Comparison of ENCODE assay signal across 29 cellular contexts in genomic region chr16:30974348-30974747, GRCh38.
"Had no signal": no experiment of that assay in that cellular context is flagged by ENCODE, and none has a peak within 500 bp of the region (broad histone marks: within the 10 kb centered on the region; RNA-seq: fewer than 3 reads in every experiment).

No MANE protein-coding gene starts in this region.

- H3K27me3 ChIP-seq: breast epithelium, ovary, suprapubic skin, tibial artery, upper lobe of right lung had no signal

- H3K4me1 Mint-ChIP-seq: activated CD4-positive, alpha-beta memory T cell treated with anti-CD3 and anti-CD28 coated beads, Interleukin-2, amount 10 ng/mL, durations not matched to agents 7 days and 5 days; activated CD4-positive, alpha-beta T cell treated with anti-CD3 and anti-CD28 coated beads, Interleukin-2, amount 10 ng/mL, durations not matched to agents 7 days and 5 days; activated T-helper 17 cell treated with anti-CD3 and anti-CD28 coated beads, Interleukin-2, amount 50 U/mL, for 72 hours; mesothelial cell of epicardium; WTC11 had no signal

- H3K4me3 ChIP-seq: breast epithelium, ovary, prostate gland, skin epidermis, suprapubic skin, tibial artery, upper lobe of right lung had no signal

- H3K27me3 Mint-ChIP-seq: activated CD4-positive, alpha-beta memory T cell treated with anti-CD3 and anti-CD28 coated beads, Interleukin-2, amount 10 ng/mL, durations not matched to agents 7 days and 5 days; activated CD4-positive, alpha-beta T cell treated with anti-CD3 and anti-CD28 coated beads, Interleukin-2, amount 10 ng/mL, durations not matched to agents 7 days and 5 days; activated T-helper 17 cell treated with anti-CD3 and anti-CD28 coated beads, Interleukin-2, amount 50 U/mL, for 72 hours; naive B cell; T-cell had no signal

- H3K4me1 ChIP-seq: breast epithelium, prostate gland, suprapubic skin, tibial artery, upper lobe of right lung had no signal

- H3K36me3 ChIP-seq: ovary had no signal

- DNase-seq: activated CD4-positive, alpha-beta memory T cell treated with anti-CD3 and anti-CD28 coated beads, Interleukin-2, amount 10 ng/mL, durations not matched to agents 7 days and 5 days; activated CD4-positive, alpha-beta T cell treated with anti-CD3 and anti-CD28 coated beads for 1 hour; activated CD4-positive, alpha-beta T cell treated with anti-CD3 and anti-CD28 coated beads, Interleukin-2, amount 10 ng/mL, durations not matched to agents 7 days and 5 days; activated gamma-delta T cell treated with Interleukin-2 at 50 U/mL for 16 hours; activated naive CD4-positive, alpha-beta T cell treated with anti-CD3 and anti-CD28 coated beads, Interleukin-2, amount 50 U/mL, for 16 hours; activated T-cell treated with anti-CD3 and anti-CD28 coated beads, Interleukin-2, amount 50 U/mL, for 4 hours; central memory CD4-positive, alpha-beta T cell; effector CD8-positive, alpha-beta T cell; head of caudate nucleus; hippocampal formation; left cardiac atrium; left ventricle myocardium superior; naive B cell; ovary; retina; stimulated activated CD4-positive, alpha-beta T cell treated with anti-CD3 and anti-CD28 coated beads, Interleukin-12 subunit alpha, Interleukin-12 subunit beta, amount 100 ng/mL, for 4 hours; stimulated activated CD4-positive, alpha-beta T cell treated with anti-CD3 and anti-CD28 coated beads, Interleukin-4, amount 100 ng/mL, for 1 hour; T-cell; tibial artery; upper lobe of right lung had no signal

- ATAC-seq: activated T-cell treated with anti-CD3 and anti-CD28 coated beads, Interleukin-2, amount 50 U/mL, for 4 hours; activated T-helper 17 cell treated with anti-CD3 and anti-CD28 coated beads, Interleukin-2, amount 50 U/mL, for 72 hours; left cardiac atrium; left ventricle myocardium superior; sciatic nerve; T-cell; upper lobe of right lung; WTC11 had no signal

- H3K27ac ChIP-seq: breast epithelium, ovary, prostate gland, skin epidermis, suprapubic skin, tibial artery, upper lobe of right lung had no signal

- H3K9me3 ChIP-seq: breast epithelium, ovary, prostate gland, suprapubic skin, tibial artery, upper lobe of right lung had no signal

- H3K9me3 Mint-ChIP-seq: activated CD4-positive, alpha-beta memory T cell treated with anti-CD3 and anti-CD28 coated beads, Interleukin-2, amount 10 ng/mL, durations not matched to agents 7 days and 5 days; activated CD4-positive, alpha-beta T cell treated with anti-CD3 and anti-CD28 coated beads, Interleukin-2, amount 10 ng/mL, durations not matched to agents 7 days and 5 days; activated T-cell treated with anti-CD3 and anti-CD28 coated beads, Interleukin-2, amount 50 U/mL, for 4 hours; activated T-helper 17 cell treated with anti-CD3 and anti-CD28 coated beads, Interleukin-2, amount 50 U/mL, for 72 hours; mesothelial cell of epicardium; naive B cell; T-cell; T-helper 2 cell treated with Interferon-gamma antibody and Interleukin-4, amounts not matched to agents 5 μg/mL and 100 μg/mL, for 36 hours; WTC11 had no signal

- H3K27ac Mint-ChIP-seq: activated CD4-positive, alpha-beta memory T cell treated with anti-CD3 and anti-CD28 coated beads, Interleukin-2, amount 10 ng/mL, durations not matched to agents 7 days and 5 days; activated CD4-positive, alpha-beta T cell treated with anti-CD3 and anti-CD28 coated beads, Interleukin-2, amount 10 ng/mL, durations not matched to agents 7 days and 5 days; activated T-helper 17 cell treated with anti-CD3 and anti-CD28 coated beads, Interleukin-2, amount 50 U/mL, for 72 hours; mesothelial cell of epicardium; T-helper 2 cell treated with Interferon-gamma antibody and Interleukin-4, amounts not matched to agents 5 μg/mL and 100 μg/mL, for 36 hours; WTC11 had no signal

- H3K4me3 Mint-ChIP-seq: activated CD4-positive, alpha-beta memory T cell treated with anti-CD3 and anti-CD28 coated beads, Interleukin-2, amount 10 ng/mL, durations not matched to agents 7 days and 5 days; activated CD4-positive, alpha-beta T cell treated with anti-CD3 and anti-CD28 coated beads, Interleukin-2, amount 10 ng/mL, durations not matched to agents 7 days and 5 days; activated T-cell treated with anti-CD3 and anti-CD28 coated beads, Interleukin-2, amount 50 U/mL, for 4 hours; activated T-helper 17 cell treated with anti-CD3 and anti-CD28 coated beads, Interleukin-2, amount 50 U/mL, for 72 hours; mesothelial cell of epicardium; naive B cell; T-cell; T-helper 2 cell treated with Interferon-gamma antibody and Interleukin-4, amounts not matched to agents 5 μg/mL and 100 μg/mL, for 36 hours; WTC11 had no signal
